In the genomic region with DNA sequence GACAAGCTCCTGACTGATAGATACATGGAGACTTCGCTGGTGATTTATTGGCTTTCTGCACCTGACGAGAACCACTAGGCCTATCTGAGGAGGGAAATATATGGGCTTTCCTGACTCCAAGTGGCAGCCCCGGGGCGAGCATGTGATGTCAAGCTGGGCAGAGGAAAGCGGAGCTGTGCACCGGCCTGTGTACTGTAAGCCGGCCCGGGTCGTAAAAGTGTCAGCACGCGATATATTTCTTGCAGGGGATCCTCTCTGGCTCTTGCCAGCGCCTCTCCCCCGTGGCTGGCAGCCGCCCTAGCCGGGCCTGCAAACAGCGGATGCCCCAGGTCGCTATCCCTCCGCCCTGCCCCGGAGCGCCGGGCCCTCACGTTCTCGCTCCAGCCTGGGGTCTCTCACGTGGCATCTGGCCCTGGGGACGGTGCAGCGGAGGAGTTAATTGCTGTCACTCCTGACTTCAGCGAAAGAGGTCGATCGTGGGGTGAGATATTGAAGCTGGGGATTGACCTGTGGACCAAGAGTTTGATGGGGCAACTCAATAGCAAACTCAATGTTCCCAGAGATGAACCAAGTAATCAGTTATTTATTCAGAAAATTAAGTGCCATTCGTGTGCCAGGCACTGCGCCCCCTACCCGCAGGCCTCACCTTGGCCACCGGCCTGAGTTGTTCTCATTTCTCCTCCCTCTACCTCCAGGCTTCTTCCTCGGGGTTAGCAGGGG, we compare ENCODE assay signal across 2 cellular contexts.
TF ChIP-seq lines count a peak whose summit lies in the region.

No MANE protein-coding gene starts in this region.

TF ChIP-seq in HEK293, 187 proteins besides CTCF, POLR2A, EP300 and RAD21 (continues in another document):
- peak; percentile 66; the same call in 1 of the 2 replicates for TF ChIP-seq KLF7 (tag by site-specific recombination; IDR thresholded peaks at IDR 0.05; ENCODE audit: borderline replicate concordance)
- TF ChIP-seq ZNF341 (tag by site-specific recombination; IDR thresholded peaks at IDR 0.05; ENCODE audit: low read depth), result peak; percentile 66; the same call in 1 of the 2 replicates
- TF ChIP-seq SCRT1 (tag by site-specific recombination; IDR thresholded peaks at IDR 0.05; ENCODE audit: borderline replicate concordance), result no peak
- TF ChIP-seq ZBTB49 (tag by site-specific recombination; IDR thresholded peaks at IDR 0.05; ENCODE audit: low read depth), result no peak
- TF ChIP-seq OSR2 (tag by site-specific recombination; IDR thresholded peaks at IDR 0.05), result peak; percentile 63
- no peak for TF ChIP-seq HOXD13 (CRISPR knock-in tag; IDR thresholded peaks at IDR 0.05; ENCODE audit: borderline replicate concordance)
- no peak for TF ChIP-seq ZNF274 (IDR thresholded peaks at IDR 0.05; ENCODE audit: low read length)
- TF ChIP-seq ZNF274 (tag by site-specific recombination; IDR thresholded peaks at IDR 0.05; ENCODE audit: borderline replicate concordance), result no peak
- TF ChIP-seq ZNF266 (tag by site-specific recombination; IDR thresholded peaks at IDR 0.05; ENCODE audit: low read depth), result no peak
- no peak for TF ChIP-seq ZNF221 (tag by site-specific recombination; IDR thresholded peaks at IDR 0.05; ENCODE audit: borderline replicate concordance)
- no peak for TF ChIP-seq GFI1B (tag by site-specific recombination; IDR thresholded peaks at IDR 0.05)
- TF ChIP-seq ZNF112 (tag by site-specific recombination; IDR thresholded peaks at IDR 0.05), result no peak
- TF ChIP-seq SP2 (tag by site-specific recombination; IDR thresholded peaks at IDR 0.05), result peak; percentile 40
- TF ChIP-seq HOXA7 (CRISPR knock-in tag; IDR thresholded peaks at IDR 0.05; ENCODE audit: borderline replicate concordance), result no peak
- TF ChIP-seq, protein P1, sequence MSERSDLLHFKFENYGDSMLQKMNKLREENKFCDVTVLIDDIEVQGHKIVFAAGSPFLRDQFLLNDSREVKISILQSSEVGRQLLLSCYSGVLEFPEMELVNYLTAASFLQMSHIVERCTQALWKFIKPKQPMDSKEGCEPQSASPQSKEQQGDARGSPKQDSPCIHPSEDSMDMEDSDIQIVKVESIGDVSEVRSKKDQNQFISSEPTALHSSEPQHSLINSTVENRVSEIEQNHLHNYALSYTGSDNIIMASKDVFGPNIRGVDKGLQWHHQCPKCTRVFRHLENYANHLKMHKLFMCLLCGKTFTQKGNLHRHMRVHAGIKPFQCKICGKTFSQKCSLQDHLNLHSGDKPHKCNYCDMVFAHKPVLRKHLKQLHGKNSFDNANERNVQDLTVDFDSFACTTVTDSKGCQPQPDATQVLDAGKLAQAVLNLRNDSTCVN (tag by site-specific recombination; optimal IDR thresholded peaks at IDR 0.05), result peak; percentile 39
- TF ChIP-seq ZNF248 (tag by site-specific recombination; IDR thresholded peaks at IDR 0.05), result no peak
- TF ChIP-seq ZNF37A (tag by site-specific recombination; IDR thresholded peaks at IDR 0.05), result no peak
- TF ChIP-seq ZNF175 (tag by site-specific recombination; IDR thresholded peaks at IDR 0.05), result no peak
- TF ChIP-seq ZNF398 (tag by site-specific recombination; IDR thresholded peaks at IDR 0.05), result no peak
- TF ChIP-seq ZNF544 (tag by site-specific recombination; IDR thresholded peaks at IDR 0.05), result no peak
- TF ChIP-seq ZNF302 (tag by site-specific recombination; IDR thresholded peaks at IDR 0.05; ENCODE audit: low read depth), result no peak
- no peak for TF ChIP-seq HOXC10 (CRISPR knock-in tag; IDR thresholded peaks at IDR 0.05)
- TF ChIP-seq, protein P2, sequence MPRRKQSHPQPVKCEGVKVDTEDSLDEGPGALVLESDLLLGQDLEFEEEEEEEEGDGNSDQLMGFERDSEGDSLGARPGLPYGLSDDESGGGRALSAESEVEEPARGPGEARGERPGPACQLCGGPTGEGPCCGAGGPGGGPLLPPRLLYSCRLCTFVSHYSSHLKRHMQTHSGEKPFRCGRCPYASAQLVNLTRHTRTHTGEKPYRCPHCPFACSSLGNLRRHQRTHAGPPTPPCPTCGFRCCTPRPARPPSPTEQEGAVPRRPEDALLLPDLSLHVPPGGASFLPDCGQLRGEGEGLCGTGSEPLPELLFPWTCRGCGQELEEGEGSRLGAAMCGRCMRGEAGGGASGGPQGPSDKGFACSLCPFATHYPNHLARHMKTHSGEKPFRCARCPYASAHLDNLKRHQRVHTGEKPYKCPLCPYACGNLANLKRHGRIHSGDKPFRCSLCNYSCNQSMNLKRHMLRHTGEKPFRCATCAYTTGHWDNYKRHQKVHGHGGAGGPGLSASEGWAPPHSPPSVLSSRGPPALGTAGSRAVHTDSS (tag by site-specific recombination; IDR thresholded peaks at IDR 0.05), result no peak

TF ChIP-seq in K562, 482 proteins besides CTCF, POLR2A, EP300 and RAD21:
- TF ChIP-seq MEIS2 (IDR thresholded peaks at IDR 0.05; ENCODE audit: partially characterized antibody) (peak; percentile 60), KAT2B (IDR thresholded peaks at IDR 0.05; ENCODE audit: low read depth, low read length) (no peak), MCM5 (IDR thresholded peaks at IDR 0.05; ENCODE audit: low read depth) (no peak), PBX2 (CRISPR knock-in tag; IDR thresholded peaks at IDR 0.05; ENCODE audit: low read depth) (no peak), PBX2 (tag; conservative IDR thresholded peaks at IDR 0.05; ENCODE audit: low read depth) (peak; percentile 90)
